ENCODE assay signal across 20 cellular contexts in genomic region chr1:68221971-68222355, GRCh38. TPM values are rescaled to one million over a fixed set of nuclear protein-coding genes. Genes with fewer than 3 reads are reported as not detected.
DNase-seq lines count a peak whose midpoint lies in the region; ATAC-seq and TF ChIP-seq lines count a peak whose summit lies in the region.
"Had no signal": no experiment of that assay in that cellular context is flagged by ENCODE, and none has a peak within 500 bp of the region (broad histone marks: within the 10 kb centered on the region; RNA-seq: fewer than 3 reads in every experiment).

No MANE protein-coding gene starts in this region.

- TF ChIP-seq CTCF in fibroblast of mammary gland (conservative IDR thresholded peaks at IDR 0.05; ENCODE audit: control insufficient read depth, insufficient read depth, low read depth, low read length), result no peak
- no peak for TF ChIP-seq CTCF in progenitor cell of endocrine pancreas (IDR thresholded peaks at IDR 0.05; ENCODE audit: unreplicated experiment)

- no peaks in the 10 kb centered on the region for H3K9me3 Mint-ChIP-seq in progenitor cell of endocrine pancreas (ENCODE audit: low read depth)
- H3K9me3 Mint-ChIP-seq: activated B cell treated with CpG ODN at 0.5 μM for 24 hours; effector memory CD8-positive, alpha-beta T cell had no signal

- H3K4me3 ChIP-seq in adipocyte (ENCODE audit: low read length) (no peak overlapping the region), fibroblast of mammary gland (ENCODE audit: control insufficient read depth, low read depth, low read length) (no peak overlapping the region)
- H3K4me3 ChIP-seq: lower lobe of right lung, SJSA1, vagina had no signal

- H3K9ac ChIP-seq in adipocyte (ENCODE audit: low read length), result no peak overlapping the region

- no peak overlapping the region for H3K4me3 Mint-ChIP-seq in progenitor cell of endocrine pancreas (ENCODE audit: low read depth)
- H3K4me3 Mint-ChIP-seq: activated B cell treated with CpG ODN at 0.5 μM for 24 hours; B cell; effector memory CD8-positive, alpha-beta T cell had no signal

- H3K4me1 Mint-ChIP-seq in progenitor cell of endocrine pancreas (ENCODE audit: low read depth), result peaks cover 31% of the 10 kb centered on the region
- H3K4me1 Mint-ChIP-seq: activated B cell treated with CpG ODN at 0.5 μM for 24 hours, B cell had no signal

- peaks cover 29% of the 10 kb centered on the region for H3K4me1 ChIP-seq in adipocyte (ENCODE audit: control insufficient read depth, insufficient read depth, low read length)

- peak overlapping the region; percentile 79 for H3K27ac Mint-ChIP-seq in progenitor cell of endocrine pancreas
- H3K27ac Mint-ChIP-seq: activated B cell treated with CpG ODN at 0.5 μM for 24 hours; B cell; effector memory CD8-positive, alpha-beta T cell had no signal

- no peaks in the 10 kb centered on the region for H3K9me3 ChIP-seq in adipocyte (ENCODE audit: control insufficient read depth, low read length)
- H3K9me3 ChIP-seq: lower lobe of right lung, SJSA1, vagina had no signal

- no peaks in the 10 kb centered on the region for H3K27me3 ChIP-seq in adipocyte (replicated peaks; ENCODE audit: control insufficient read depth, insufficient read depth, low read length)
- H3K27me3 ChIP-seq: SJSA1, vagina had no signal

- peak; percentile 75 for DNase-seq in EH (ENCODE audit: low read depth)
- peak; percentile 70 for DNase-seq in adipocyte (ENCODE audit: low read depth)
- peak; percentile 52 for DNase-seq in fibroblast of mammary gland (ENCODE audit: low read depth)
- no peak for DNase-seq in progenitor cell of endocrine pancreas (ENCODE audit: low spot score, unreplicated experiment)
- DNase-seq in NK-92 (lab: John Stamatoyannopoulos, UW; ENCODE audit: unreplicated experiment), result no peak
- DNase-seq in SW480 (ENCODE audit: low spot score), result no peak
- DNase-seq: activated B cell treated with CpG ODN at 0.5 μM for 24 hours; activated T-cell treated with anti-CD3 and anti-CD28 coated beads for 4 hours; amygdala; effector memory CD8-positive, alpha-beta T cell; Karpas-422; lower lobe of right lung; NCI-H2029 treated with DMSO at 0.1 percent for 48 hours; occipital lobe; stimulated activated CD4-positive, alpha-beta T cell treated with anti-CD3 and anti-CD28 coated beads, Interleukin-15, amount 100 ng/mL, for 24 hours had no signal

- peaks cover 6% of the 10 kb centered on the region for H3K36me3 Mint-ChIP-seq in progenitor cell of endocrine pancreas (ENCODE audit: insufficient read depth)

- ATAC-seq in HG03432 (IDR thresholded peaks at IDR 0.05; ENCODE audit: unreplicated experiment), result no peak
- no peak for ATAC-seq in HG02884 (IDR thresholded peaks at IDR 0.05; ENCODE audit: unreplicated experiment)
- ATAC-seq: effector memory CD8-positive, alpha-beta T cell had no signal

- peaks cover 3% of the 10 kb centered on the region for H3K36me3 ChIP-seq in adipocyte (ENCODE audit: control insufficient read depth, insufficient read depth, low read length, severe bottlenecking)
- H3K36me3 ChIP-seq: lower lobe of right lung, SJSA1, vagina had no signal

- H3K27me3 Mint-ChIP-seq in progenitor cell of endocrine pancreas, result no peaks in the 10 kb centered on the region
- H3K27me3 Mint-ChIP-seq: effector memory CD8-positive, alpha-beta T cell had no signal

RNA-seq across cellular contexts. Expression of gene WLS, which starts 10.4 kb away (rescaled TPM):
- total RNA-seq in progenitor cell of endocrine pancreas, result 123 and 140 TPM in 2 replicates
- total RNA-seq: activated B cell treated with CpG ODN at 0.5 μM for 24 hours, B cell had no signal

Comparison
In these comparisons a context has a peak if more than half of its experiments do, and no peak if none do; other contexts are left out.
1. DNase-seq: peak in EH (single experiment), adipocyte (single experiment) and fibroblast of mammary gland (single experiment); none in progenitor cell of endocrine pancreas (single experiment), NK-92 (single experiment) and SW480 (single experiment).